In the genomic region with DNA sequence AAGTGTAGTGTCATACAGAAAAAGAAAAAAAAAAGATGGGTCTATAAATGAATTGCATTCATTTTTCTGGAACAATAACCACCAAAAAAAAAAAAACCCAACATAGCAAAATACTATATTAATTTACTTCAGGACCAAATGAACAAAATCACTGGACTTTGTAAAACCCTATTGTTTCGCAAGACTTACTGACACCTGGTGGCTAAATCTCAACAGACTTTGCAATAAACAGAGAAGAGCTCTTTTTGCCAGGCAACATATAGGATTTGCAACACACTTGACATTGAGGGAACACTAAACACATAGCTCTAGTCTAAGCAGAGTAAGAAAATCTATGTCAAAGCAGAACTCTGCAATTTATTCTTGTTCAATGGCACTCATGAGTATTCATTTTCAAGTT, we compare ENCODE assay signal across 1 cellular context.
A peak's percentile ranks its signal among the peaks of the same experiment; 100 is the strongest.
TF ChIP-seq lines count a peak whose summit lies in the region.

No MANE protein-coding gene starts in this region.

TF ChIP-seq in neural cell, 6 proteins besides CTCF, POLR2A, EP300 and RAD21:
- TF ChIP-seq, protein P1, sequence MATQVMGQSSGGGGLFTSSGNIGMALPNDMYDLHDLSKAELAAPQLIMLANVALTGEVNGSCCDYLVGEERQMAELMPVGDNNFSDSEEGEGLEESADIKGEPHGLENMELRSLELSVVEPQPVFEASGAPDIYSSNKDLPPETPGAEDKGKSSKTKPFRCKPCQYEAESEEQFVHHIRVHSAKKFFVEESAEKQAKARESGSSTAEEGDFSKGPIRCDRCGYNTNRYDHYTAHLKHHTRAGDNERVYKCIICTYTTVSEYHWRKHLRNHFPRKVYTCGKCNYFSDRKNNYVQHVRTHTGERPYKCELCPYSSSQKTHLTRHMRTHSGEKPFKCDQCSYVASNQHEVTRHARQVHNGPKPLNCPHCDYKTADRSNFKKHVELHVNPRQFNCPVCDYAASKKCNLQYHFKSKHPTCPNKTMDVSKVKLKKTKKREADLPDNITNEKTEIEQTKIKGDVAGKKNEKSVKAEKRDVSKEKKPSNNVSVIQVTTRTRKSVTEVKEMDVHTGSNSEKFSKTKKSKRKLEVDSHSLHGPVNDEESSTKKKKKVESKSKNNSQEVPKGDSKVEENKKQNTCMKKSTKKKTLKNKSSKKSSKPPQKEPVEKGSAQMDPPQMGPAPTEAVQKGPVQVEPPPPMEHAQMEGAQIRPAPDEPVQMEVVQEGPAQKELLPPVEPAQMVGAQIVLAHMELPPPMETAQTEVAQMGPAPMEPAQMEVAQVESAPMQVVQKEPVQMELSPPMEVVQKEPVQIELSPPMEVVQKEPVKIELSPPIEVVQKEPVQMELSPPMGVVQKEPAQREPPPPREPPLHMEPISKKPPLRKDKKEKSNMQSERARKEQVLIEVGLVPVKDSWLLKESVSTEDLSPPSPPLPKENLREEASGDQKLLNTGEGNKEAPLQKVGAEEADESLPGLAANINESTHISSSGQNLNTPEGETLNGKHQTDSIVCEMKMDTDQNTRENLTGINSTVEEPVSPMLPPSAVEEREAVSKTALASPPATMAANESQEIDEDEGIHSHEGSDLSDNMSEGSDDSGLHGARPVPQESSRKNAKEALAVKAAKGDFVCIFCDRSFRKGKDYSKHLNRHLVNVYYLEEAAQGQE (IDR thresholded peaks at IDR 0.05; ENCODE audit: borderline replicate concordance): no peak
- peak; percentile 79 for TF ChIP-seq SMC3 (conservative IDR thresholded peaks at IDR 0.05; ENCODE audit: poor library complexity)
TF ChIP-seq in neural cell: peak in this region for 1.
